In the genomic region with DNA sequence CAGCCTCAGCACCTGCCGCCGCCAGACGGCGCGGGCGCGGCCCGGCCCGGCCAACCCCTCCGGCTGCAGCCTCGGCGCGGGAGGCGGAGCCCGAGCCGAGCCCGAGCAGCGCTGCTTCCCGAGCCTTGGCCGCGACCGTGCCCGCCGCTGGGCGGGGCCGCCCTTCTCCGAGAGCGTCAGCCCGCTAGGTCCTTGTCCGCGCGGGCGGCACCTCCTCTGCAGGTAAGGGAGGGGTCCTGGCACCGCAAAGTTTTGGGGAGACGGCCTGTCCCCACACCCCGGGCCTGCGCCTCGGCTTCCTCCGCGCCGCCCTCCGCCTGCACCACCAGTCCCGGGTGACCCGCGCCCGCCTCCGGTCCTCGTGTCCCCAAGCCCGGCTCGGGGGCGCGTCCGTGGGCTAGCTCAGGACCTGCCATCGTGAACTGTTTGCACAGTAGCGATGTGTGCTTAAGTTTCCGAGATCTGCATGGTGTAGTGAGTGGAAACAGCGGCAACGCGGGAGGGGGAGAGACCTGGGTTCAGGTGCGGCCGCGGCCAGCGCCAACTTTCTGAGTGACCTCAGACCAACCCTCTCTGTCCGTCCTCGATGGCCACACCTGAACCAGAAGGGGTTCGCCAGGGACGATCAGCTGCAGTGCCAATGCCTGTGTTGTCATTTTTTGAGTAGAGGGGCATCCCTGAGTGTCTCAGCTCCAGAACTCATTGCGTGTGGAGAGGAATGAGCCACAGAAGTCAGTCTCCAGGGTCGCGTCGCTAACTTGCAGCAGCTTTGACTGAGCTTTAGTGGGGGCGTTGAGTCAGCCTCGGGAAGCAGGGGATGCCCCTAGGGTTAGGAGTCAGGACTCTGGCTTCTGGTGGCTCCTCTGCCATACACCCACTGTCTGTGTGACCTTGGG, we compare ENCODE assay signal across 1 cellular context.
TF ChIP-seq lines count a peak whose summit lies in the region.

A gene with protein sequence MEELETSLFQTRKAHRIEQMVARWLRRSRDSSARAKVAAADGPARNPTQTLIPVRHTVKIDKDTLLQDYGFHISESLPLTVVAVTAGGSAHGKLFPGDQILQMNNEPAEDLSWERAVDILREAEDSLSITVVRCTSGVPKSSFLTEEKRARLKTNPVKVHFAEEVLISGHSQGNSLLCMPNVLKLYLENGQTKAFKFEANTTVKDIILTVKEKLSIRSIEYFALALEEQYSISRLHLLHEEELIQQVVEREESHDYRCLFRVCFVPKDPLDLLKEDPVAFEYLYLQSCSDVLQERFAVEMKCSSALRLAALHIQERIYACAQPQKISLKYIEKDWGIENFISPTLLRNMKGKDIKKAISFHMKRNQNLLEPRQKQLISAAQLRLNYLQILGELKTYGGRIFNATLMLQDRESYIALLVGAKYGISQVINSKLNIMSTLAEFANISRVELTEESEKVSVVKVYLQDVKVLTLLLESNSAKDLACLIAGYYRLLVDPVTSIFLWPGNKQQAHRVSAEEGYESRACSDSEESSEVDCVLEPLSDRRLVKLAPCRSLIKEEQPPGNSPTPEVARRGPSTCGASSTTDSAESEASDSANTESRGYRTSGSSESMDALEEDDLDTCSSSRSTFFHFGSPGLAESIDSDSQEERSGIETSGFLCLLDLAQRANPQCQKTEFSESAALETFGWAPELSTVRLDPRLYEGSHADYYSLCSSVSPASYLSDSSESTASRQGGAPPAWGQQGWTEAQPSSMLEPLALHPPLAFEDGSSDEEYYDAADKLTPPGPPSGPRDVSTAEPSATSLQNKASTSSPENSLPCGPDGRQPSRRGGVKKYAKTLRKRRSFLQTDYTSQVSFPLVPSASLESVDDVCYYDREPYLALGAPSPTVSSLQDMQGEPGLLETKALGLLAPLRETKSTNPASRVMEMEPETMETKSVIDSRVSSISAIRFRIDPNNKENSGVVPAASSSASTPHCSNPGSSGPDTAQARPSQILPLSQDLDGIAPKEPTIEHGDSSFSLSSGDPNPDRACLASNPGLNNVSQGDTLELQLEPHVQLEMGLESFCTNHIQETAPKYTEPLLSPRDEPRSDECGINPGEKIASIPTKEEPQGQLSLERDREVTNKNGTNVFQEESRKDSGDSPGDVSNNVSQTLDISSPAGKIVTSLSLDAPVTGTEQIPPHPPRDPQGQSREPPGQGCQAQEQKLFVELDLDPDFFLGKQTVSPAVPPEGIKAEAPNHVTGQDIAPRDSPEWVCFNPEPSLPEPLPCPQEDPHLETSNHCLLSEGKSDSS (N-terminal part only) (plus strand): TSS at position 82 of the 896 bp plus-strand sequence. CDS start 41,688 bp downstream, outside the sequence.

TF ChIP-seq in K562, 482 proteins besides CTCF, POLR2A, EP300 and RAD21 (continued from another document):
- TF ChIP-seq RREB1 (CRISPR knock-in tag; IDR thresholded peaks at IDR 0.05) (peak; percentile 82; the same call in 1 of the 2 replicates), FOXJ3 (CRISPR knock-in tag; IDR thresholded peaks at IDR 0.05) (no peak), GATAD2B (IDR thresholded peaks at IDR 0.05; ENCODE audit: borderline replicate concordance) (0 out of 2 replicates have a peak, but pooled peaks have one; percentile 56), CCNT2 (IDR thresholded peaks at IDR 0.05; ENCODE audit: borderline replicate concordance, extremely low read depth, insufficient read length, low read depth, low read length) (peak; percentile 42), CXXC5 (CRISPR knock-in tag; IDR thresholded peaks at IDR 0.05) (peak; percentile 55)
- TF ChIP-seq, protein P1, sequence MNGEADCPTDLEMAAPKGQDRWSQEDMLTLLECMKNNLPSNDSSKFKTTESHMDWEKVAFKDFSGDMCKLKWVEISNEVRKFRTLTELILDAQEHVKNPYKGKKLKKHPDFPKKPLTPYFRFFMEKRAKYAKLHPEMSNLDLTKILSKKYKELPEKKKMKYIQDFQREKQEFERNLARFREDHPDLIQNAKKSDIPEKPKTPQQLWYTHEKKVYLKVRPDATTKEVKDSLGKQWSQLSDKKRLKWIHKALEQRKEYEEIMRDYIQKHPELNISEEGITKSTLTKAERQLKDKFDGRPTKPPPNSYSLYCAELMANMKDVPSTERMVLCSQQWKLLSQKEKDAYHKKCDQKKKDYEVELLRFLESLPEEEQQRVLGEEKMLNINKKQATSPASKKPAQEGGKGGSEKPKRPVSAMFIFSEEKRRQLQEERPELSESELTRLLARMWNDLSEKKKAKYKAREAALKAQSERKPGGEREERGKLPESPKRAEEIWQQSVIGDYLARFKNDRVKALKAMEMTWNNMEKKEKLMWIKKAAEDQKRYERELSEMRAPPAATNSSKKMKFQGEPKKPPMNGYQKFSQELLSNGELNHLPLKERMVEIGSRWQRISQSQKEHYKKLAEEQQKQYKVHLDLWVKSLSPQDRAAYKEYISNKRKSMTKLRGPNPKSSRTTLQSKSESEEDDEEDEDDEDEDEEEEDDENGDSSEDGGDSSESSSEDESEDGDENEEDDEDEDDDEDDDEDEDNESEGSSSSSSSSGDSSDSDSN (IDR thresholded peaks at IDR 0.05; ENCODE audit: borderline replicate concordance in 1 of 2, low read depth in 2 of 2, low read length in 2 of 2): peak; percentile 63 to 86; a peak in 3 of 4 replicates
